16 cellular contexts compared by ENCODE assay signal in genomic region chr1:21537932-21538630, GRCh38. TPM values are rescaled to one million over a fixed set of nuclear protein-coding genes. Genes with fewer than 3 reads are reported as not detected.
DNase-seq lines count a peak whose midpoint lies in the region; TF ChIP-seq lines count a peak whose summit lies in the region.
"Had no signal": no experiment of that assay in that cellular context is flagged by ENCODE, and none has a peak within 500 bp of the region (broad histone marks: within the 10 kb centered on the region; RNA-seq: fewer than 3 reads in every experiment).

No MANE protein-coding gene starts in this region.

- peaks cover 8% of the 10 kb centered on the region for H3K79me1 ChIP-seq in mesendoderm (ENCODE audit: low read length)

- no peak overlapping the region for H3K4me2 ChIP-seq in mesendoderm (ENCODE audit: low read length)

- peak overlapping the region; percentile 36 for H3K56ac ChIP-seq in mesendoderm (ENCODE audit: low read length)

- no CpG with 5 or more reads among the region's 27 CpGs for WGBS in mesendoderm (ENCODE audit: extremely low coverage, insufficient coverage, low lambda C conversion rate)
- whole genome bisulfite sequencing in tibial nerve, 2 donors: 30 to 36% methylated on average over 24 to 27 of the region's 27 CpGs

- H4K8ac ChIP-seq in mesendoderm (ENCODE audit: low read depth, low read length): no peak overlapping the region

- no peak for DNase-seq in adipocyte (ENCODE audit: low read depth)
- DNase-seq in cardiac muscle cell (ENCODE audit: low read depth in 1 of 2, low spot score in 1 of 2): peak; percentile 23 to 60
- peak; percentile 57 for DNase-seq in mesendoderm
- DNase-seq in tibial nerve (ENCODE audit: low spot score in 2 of 2): peak in 1 of 2 donors; percentile 20
- no peak for DNase-seq in coronary artery (ENCODE audit: low spot score)
- DNase-seq in SIG-M5 (lab: John Stamatoyannopoulos, UW): no peak
- no peak for DNase-seq in activated effector memory CD4-positive, alpha-beta T cell treated with Interleukin-2 at 50 U/mL for 16 hours
- DNase-seq: activated CD4-positive, alpha-beta T cell treated with anti-CD3 and anti-CD28 coated beads for 4 hours; activated T-cell treated with anti-CD3 and anti-CD28 coated beads, Interleukin-2, amount 50 U/mL, for 48 hours; CD4-positive, CD25-positive, alpha-beta regulatory T cell; immature natural killer cell; Karpas-422; NCI-H1694 treated with DMSO at 0.1 percent for 48 hours; sigmoid colon; stimulated activated naive B cell treated with anti-CD40 and anti-IgM and Interleukin-4, amounts not matched to agents 10 μg/mL and 1 μg/mL and 100 μg/mL, for 72 hours; T-helper 2 cell had no signal

- no peak overlapping the region for H3K18ac ChIP-seq in mesendoderm (ENCODE audit: low read length)

- peak; percentile 35 to 78 for TF ChIP-seq EP300 in tibial nerve (IDR thresholded peaks at IDR 0.05)

- TF ChIP-seq CTCF in cardiac muscle cell (IDR thresholded peaks at IDR 0.05; ENCODE audit: low read depth, low read length): no peak
- no peak for TF ChIP-seq CTCF in tibial nerve (IDR thresholded peaks at IDR 0.05)
- TF ChIP-seq CTCF in coronary artery (IDR thresholded peaks at IDR 0.05): no peak

- peak overlapping the region; percentile 67 for H3K9ac ChIP-seq in adipocyte (ENCODE audit: low read length)
- H3K9ac ChIP-seq in mesendoderm (ENCODE audit: low read length): no peak overlapping the region

- H2BK15ac ChIP-seq in mesendoderm (replicated peaks; ENCODE audit: low read depth): no peak overlapping the region

- H3K23ac ChIP-seq in mesendoderm (ENCODE audit: low read length): no peak overlapping the region

- H2AK5ac ChIP-seq in mesendoderm (ENCODE audit: low read length): no peak overlapping the region

- H3K4me3 ChIP-seq in adipocyte (ENCODE audit: low read length): no peak overlapping the region
- H3K4me3 ChIP-seq in cardiac muscle cell: no peak overlapping the region
- no peak overlapping the region for H3K4me3 ChIP-seq in mesendoderm (ENCODE audit: low read length)
- no peak overlapping the region for H3K4me3 ChIP-seq in tibial nerve
- H3K4me3 ChIP-seq in coronary artery: no peak overlapping the region
- H3K4me3 ChIP-seq: sigmoid colon had no signal

- H4K5ac ChIP-seq in mesendoderm (ENCODE audit: low read length): no peak overlapping the region

- TF ChIP-seq POLR2A in tibial nerve (IDR thresholded peaks at IDR 0.05): no peak

- H3K9me3 ChIP-seq in adipocyte (ENCODE audit: control insufficient read depth, low read length) (no peaks in the 10 kb centered on the region), cardiac muscle cell (ENCODE audit: low read depth) (no peaks in the 10 kb centered on the region), tibial nerve (no peaks in the 10 kb centered on the region)
- H3K9me3 ChIP-seq: sigmoid colon had no signal

- no peak overlapping the region for H3K4ac ChIP-seq in mesendoderm (ENCODE audit: low read depth, low read length)

- H3K4me1 ChIP-seq in adipocyte (ENCODE audit: control insufficient read depth, insufficient read depth, low read length) (peaks cover 72% of the 10 kb centered on the region), cardiac muscle cell (ENCODE audit: low read depth) (no peaks in the 10 kb centered on the region), mesendoderm (ENCODE audit: control insufficient read depth, low read depth, low read length) (no peaks in the 10 kb centered on the region), tibial nerve (peaks cover 0 to 34% (median 7%) of the 10 kb centered on the region in 4 donors)

- no peak overlapping the region for H2BK120ac ChIP-seq in mesendoderm (ENCODE audit: low read depth, low read length)

- H3K27ac ChIP-seq in cardiac muscle cell (no peak overlapping the region), mesendoderm (ENCODE audit: low read depth, low read length) (no peak overlapping the region), tibial nerve (peak overlapping the region; percentile 61 to 84 (median 74)), coronary artery (peak overlapping the region in 1 of 2 donors; percentile 35)
- H3K27ac ChIP-seq: sigmoid colon had no signal

- peaks cover 2% of the 10 kb centered on the region for H3K79me2 ChIP-seq in mesendoderm (ENCODE audit: control insufficient read depth, insufficient read depth, low read length)

- H3K27me3 ChIP-seq in adipocyte (replicated peaks; ENCODE audit: control insufficient read depth, insufficient read depth, low read length) (no peaks in the 10 kb centered on the region), cardiac muscle cell (no peaks in the 10 kb centered on the region), mesendoderm (ENCODE audit: insufficient read depth, low read length, poor library complexity) (no peaks in the 10 kb centered on the region), tibial nerve (no peaks in the 10 kb centered on the region)
- H3K27me3 ChIP-seq: sigmoid colon had no signal

- H2BK5ac ChIP-seq in mesendoderm (ENCODE audit: low read length): no peak overlapping the region

- H3K36me3 ChIP-seq in adipocyte (ENCODE audit: control insufficient read depth, insufficient read depth, low read length, severe bottlenecking): peaks cover under 1% of the 10 kb centered on the region
- no peaks in the 10 kb centered on the region for H3K36me3 ChIP-seq in cardiac muscle cell
- H3K36me3 ChIP-seq in mesendoderm (ENCODE audit: control insufficient read depth, insufficient read depth, low read length): no peaks in the 10 kb centered on the region
- no peaks in the 10 kb centered on the region for H3K36me3 ChIP-seq in tibial nerve
- H3K36me3 ChIP-seq: sigmoid colon had no signal

RNA-seq across cellular contexts. Expression of gene ALPL, which starts 28.9 kb away (rescaled TPM):
- total RNA-seq in cardiac muscle cell: 0.27 and 0.67 TPM in 2 replicates
- 0.21 and 0.77 TPM in 2 replicates for polyA plus RNA-seq in cardiac muscle cell
- 126 TPM for polyA plus RNA-seq in mesendoderm (2013, experiment 1 of 2)
- polyA plus RNA-seq in mesendoderm (2013, experiment 2 of 2): 125 TPM
- total RNA-seq in tibial nerve: 10 to 100 TPM in 2 of 4 donors, 1 to 10 TPM in 2; 3.9 to 19.2 (median 7.5) TPM
- total RNA-seq: CD4-positive, CD25-positive, alpha-beta regulatory T cell had no signal
- polyA plus RNA-seq: CD4-positive, CD25-positive, alpha-beta regulatory T cell; immature natural killer cell had no signal

Comparison
In these comparisons a context has a peak if more than half of its experiments do, and no peak if none do; other contexts are left out.
1. DNase-seq: peak in cardiac muscle cell (2 of 2) and mesendoderm (single experiment); none in adipocyte (single experiment), coronary artery (single experiment), SIG-M5 (single experiment) and activated effector memory CD4-positive, alpha-beta T cell treated with Interleukin-2 at 50 U/mL for 16 hours (single experiment).
2. H3K27ac ChIP-seq: peak in tibial nerve (4 of 4); none in cardiac muscle cell (single experiment) and mesendoderm (single experiment).